Comparison of ENCODE assay signal across 16 cellular contexts in the genomic region with DNA sequence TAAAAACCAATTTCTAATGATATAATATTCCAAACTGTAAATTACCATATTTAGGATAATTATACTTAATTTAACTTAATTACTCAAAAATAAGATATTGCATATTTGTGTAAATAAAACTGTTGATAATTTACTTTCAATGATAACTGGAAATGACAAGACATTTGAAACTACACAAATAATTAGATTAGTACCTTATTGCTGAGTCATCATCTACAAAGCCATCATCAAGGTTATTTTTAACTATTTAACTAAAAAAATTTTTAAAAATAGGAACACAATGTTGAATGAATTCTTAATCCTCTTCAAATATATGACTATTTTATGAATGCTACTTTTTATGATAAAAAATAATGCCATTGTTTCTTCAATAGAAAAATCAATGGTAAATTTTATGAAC.
DNase-seq lines count a peak whose midpoint lies in the region; ATAC-seq, FAIRE-seq and TF ChIP-seq lines count a peak whose summit lies in the region.
"Had no signal": no experiment of that assay in that cellular context is flagged by ENCODE, and none has a peak within 500 bp of the region (broad histone marks: within the 10 kb centered on the region; RNA-seq: fewer than 3 reads in every experiment).

No MANE protein-coding gene starts in this region.

- H3K4me3 Mint-ChIP-seq in activated CD8-positive, alpha-beta memory T cell treated with anti-CD3 and anti-CD28 coated beads, Interleukin-2, amount 10 ng/mL, durations not matched to agents 7 days and 5 days: no peak overlapping the region
- H3K4me3 Mint-ChIP-seq: CD14-positive monocyte; CD4-positive, alpha-beta memory T cell; H9 had no signal

- H2BK120ac ChIP-seq in IMR-90 (ENCODE audit: low read depth, low read length) (no peak overlapping the region), H1 (replicated peaks; ENCODE audit: low read depth, low read length) (no peak overlapping the region)

- intact Hi-C loops in IMR-90 (cut with micrococcal nuclease): no loop called here
- intact Hi-C loops in kidney (cut with DNase I): no loop called here
- intact Hi-C loops in thyroid gland (cut with DNase I): no loop called here

- no peaks in the 10 kb centered on the region for H3K79me1 ChIP-seq in IMR-90 (ENCODE audit: low read depth in 1 of 2, low read length in 2 of 2)
- no peaks in the 10 kb centered on the region for H3K79me1 ChIP-seq in H1 (ENCODE audit: low read depth, low read length)

- no peak overlapping the region for H2AK9ac ChIP-seq in IMR-90 (replicated peaks; ENCODE audit: low read depth, low read length, poor library complexity)

- no peaks in the 10 kb centered on the region for H3K9me1 ChIP-seq in IMR-90 (ENCODE audit: insufficient read depth, low read length)

- H3K23ac ChIP-seq in IMR-90 (ENCODE audit: low read depth, low read length) (no peak overlapping the region), H1 (ENCODE audit: insufficient read length) (no peak overlapping the region)

- H3K4me3 ChIP-seq in A549 (no peak overlapping the region), IMR-90 (ENCODE audit: insufficient read depth, low read depth, low read length) (no peak overlapping the region), H1 (ENCODE audit: extremely low read depth in 1 of 4, insufficient read depth in 2 of 4, low read depth in 3 of 4, low read length in 4 of 4) (no peak overlapping the region), kidney (ENCODE audit: low read length in 2 of 2) (no peak overlapping the region), thyroid gland (replicated peaks in 1 of 3) (no peak overlapping the region)
- H3K4me3 ChIP-seq: BLaER1, GM12878 had no signal

- H2BK20ac ChIP-seq in IMR-90 (ENCODE audit: low read depth, low read length) (no peak overlapping the region), H1 (ENCODE audit: low read length) (no peak overlapping the region)

- no peaks in the 10 kb centered on the region for H3K79me2 ChIP-seq in H1 (ENCODE audit: control insufficient read depth in 1 of 2, insufficient read depth in 2 of 2, low read length in 2 of 2)

- H2AFZ ChIP-seq in IMR-90 (replicated peaks; ENCODE audit: low read length, poor library complexity) (no peak overlapping the region), H1 (ENCODE audit: low read length) (no peak overlapping the region)

- H3K36me3 Mint-ChIP-seq in activated CD8-positive, alpha-beta memory T cell treated with anti-CD3 and anti-CD28 coated beads, Interleukin-2, amount 10 ng/mL, durations not matched to agents 7 days and 5 days: no peaks in the 10 kb centered on the region
- H3K36me3 Mint-ChIP-seq: CD14-positive monocyte; CD4-positive, alpha-beta memory T cell had no signal

- dilution Hi-C loops in IMR-90 (cut with HindIII; ENCODE audit: low sequenced_read_pairs, unreplicated experiment): no loop called here

- H3K9ac ChIP-seq in IMR-90 (ENCODE audit: low read depth, low read length): no peak overlapping the region
- H3K9ac ChIP-seq in H1 (replicated peaks in 1 of 4; ENCODE audit: extremely low read depth in 1 of 4, low read depth in 3 of 4, low read length in 3 of 4): no peak overlapping the region
- H3K9ac ChIP-seq in kidney (ENCODE audit: low read length in 2 of 2): no peak overlapping the region
- H3K9ac ChIP-seq: BLaER1 had no signal

- H3K36me3 ChIP-seq in IMR-90 (ENCODE audit: control insufficient read depth, insufficient read depth, low read length): no peaks in the 10 kb centered on the region
- no peaks in the 10 kb centered on the region for H3K36me3 ChIP-seq in H1 (ENCODE audit: control insufficient read depth in 2 of 4, insufficient read depth in 4 of 4, low read length in 3 of 4)
- no peaks in the 10 kb centered on the region for H3K36me3 ChIP-seq in kidney (ENCODE audit: control insufficient read depth in 1 of 2, insufficient read depth in 2 of 2, low read length in 2 of 2)
- no peaks in the 10 kb centered on the region for H3K36me3 ChIP-seq in thyroid gland
- H3K36me3 ChIP-seq: BLaER1 had no signal

- no peak overlapping the region for H2BK15ac ChIP-seq in IMR-90 (ENCODE audit: low read depth, low read length)
- H2BK15ac ChIP-seq in H1 (ENCODE audit: low read length): no peak overlapping the region

- H2AK5ac ChIP-seq in IMR-90 (ENCODE audit: low read depth, low read length) (no peak overlapping the region), H1 (ENCODE audit: low read depth, low read length) (no peak overlapping the region)

- no peak overlapping the region for H3K4me2 ChIP-seq in A549
- H3K4me2 ChIP-seq in IMR-90 (ENCODE audit: low read depth, low read length): no peak overlapping the region
- no peak overlapping the region for H3K4me2 ChIP-seq in H1 (ENCODE audit: insufficient read depth in 1 of 2, low read depth in 2 of 2, low read length in 2 of 2)
- H3K4me2 ChIP-seq: BLaER1 had no signal

- H4K20me1 ChIP-seq in IMR-90 (ENCODE audit: insufficient read depth, low read length) (no peaks in the 10 kb centered on the region), H1 (replicated peaks in 1 of 2; ENCODE audit: control insufficient read depth in 1 of 2, insufficient read depth in 2 of 2, low read length in 2 of 2) (no peaks in the 10 kb centered on the region)
- H4K20me1 ChIP-seq: BLaER1 had no signal

- no peak overlapping the region for H3K56ac ChIP-seq in IMR-90 (ENCODE audit: extremely low read depth, insufficient read depth, low read length)
- H3K56ac ChIP-seq in H1 (replicated peaks; ENCODE audit: insufficient read length, low read depth, low read length): no peak overlapping the region

- POLR2A ChIA-PET in A549 (lab: Yijun Ruan, JAX) (no interaction called here), IMR-90 (lab: Charles Lee; ENCODE audit: unreplicated experiment) (no interaction called here), H1 (lab: Charles Lee; ENCODE audit: partially characterized antibody) (no interaction called here)

- no peak overlapping the region for H4K8ac ChIP-seq in IMR-90 (ENCODE audit: low read depth in 2 of 2, low read length in 2 of 2)
- H4K8ac ChIP-seq in H1 (ENCODE audit: extremely low read depth, insufficient read depth, low read length): no peak overlapping the region

- H2BK12ac ChIP-seq in H1 (ENCODE audit: low read depth, low read length): no peak overlapping the region

- in situ Hi-C loops in IMR-90 (cut with MboI; ENCODE audit: low sequenced_read_pairs): no loop called here

- H3K4ac ChIP-seq in IMR-90 (ENCODE audit: low read depth, low read length): no peak overlapping the region
- no peak overlapping the region for H3K4ac ChIP-seq in H1 (replicated peaks; ENCODE audit: insufficient read length, low read depth, low read length)

- CTCF ChIA-PET in A549 (lab: Yijun Ruan, JAX) (no interaction called here), IMR-90 (lab: Yijun Ruan, JAX) (no interaction called here), H1 (lab: Charles Lee; ENCODE audit: partially characterized antibody) (no interaction called here)
- CTCF ChIA-PET in activated CD8-positive, alpha-beta memory T cell treated with anti-CD3 and anti-CD28 coated beads, Interleukin-2, amount 10 ng/mL, durations not matched to agents 7 days and 5 days (lab: Charles Lee): no interaction called here

- FAIRE-seq in A549 (lab: Jason Lieb, UNC) (no peak), H1 (lab: Jason Lieb, UNC) (no peak), kidney (lab: Jason Lieb, UNC) (peak; percentile 76)
- FAIRE-seq: GM12878 had no signal

- no peak for TF ChIP-seq EP300 in A549 (IDR thresholded peaks at IDR 0.05)
- TF ChIP-seq EP300 in H1 (IDR thresholded peaks at IDR 0.05; ENCODE audit: borderline replicate concordance in 1 of 2, low read depth in 2 of 2, low read length in 2 of 2): no peak

- H3K9me3 ChIP-seq in A549: no peaks in the 10 kb centered on the region
- no peaks in the 10 kb centered on the region for H3K9me3 ChIP-seq in IMR-90 (ENCODE audit: control insufficient read depth, insufficient read depth, low read length)
- H3K9me3 ChIP-seq in H1 (ENCODE audit: insufficient read depth in 2 of 2, low read depth in 1 of 2, low read length in 1 of 2): no peaks in the 10 kb centered on the region; a peak in 1 of 4 replicates
- no peaks in the 10 kb centered on the region for H3K9me3 ChIP-seq in kidney (ENCODE audit: control insufficient read depth in 1 of 2, low read length in 2 of 2)
- no peaks in the 10 kb centered on the region for H3K9me3 ChIP-seq in thyroid gland

- TF ChIP-seq CTCF in A549 (IDR thresholded peaks at IDR 0.05) (no peak), IMR-90 (conservative IDR thresholded peaks at IDR 0.05; ENCODE audit: low read depth, low read length) (no peak), H1 (IDR thresholded peaks at IDR 0.05; ENCODE audit: control extremely low read depth in 1 of 3, insufficient read depth in 1 of 3, low read depth in 1 of 3, low read length in 3 of 3) (no peak), kidney (IDR thresholded peaks at IDR 0.05; ENCODE audit: borderline replicate concordance, extremely low read depth, insufficient read depth) (no peak), thyroid gland (IDR thresholded peaks at IDR 0.05) (no peak)

- H3K18ac ChIP-seq in IMR-90 (ENCODE audit: low read depth, low read length) (no peak overlapping the region), H1 (ENCODE audit: extremely low read depth, low read length) (no peak overlapping the region)

- peaks cover 3% of the 10 kb centered on the region for H3K9me3 Mint-ChIP-seq in activated CD8-positive, alpha-beta memory T cell treated with anti-CD3 and anti-CD28 coated beads, Interleukin-2, amount 10 ng/mL, durations not matched to agents 7 days and 5 days (ENCODE audit: low read depth)
- H3K9me3 Mint-ChIP-seq: H9 had no signal

- no peak overlapping the region for H4K5ac ChIP-seq in IMR-90 (ENCODE audit: low read depth, low read length)
- H4K5ac ChIP-seq in H1 (ENCODE audit: insufficient read length, low read depth, low read length): no peak overlapping the region

- no TSS peak for BruUV-seq in IMR-90 (replicated peaks; lab: Mats Ljungman, UMichigan)

- no peak overlapping the region for H3K27ac Mint-ChIP-seq in activated CD8-positive, alpha-beta memory T cell treated with anti-CD3 and anti-CD28 coated beads, Interleukin-2, amount 10 ng/mL, durations not matched to agents 7 days and 5 days
- H3K27ac Mint-ChIP-seq: CD14-positive monocyte; CD4-positive, alpha-beta memory T cell; H9 had no signal

- TF ChIP-seq POLR2A in A549 (IDR thresholded peaks at IDR 0.05; ENCODE audit: low read length) (no peak), IMR-90 (IDR thresholded peaks at IDR 0.05; ENCODE audit: low read depth, low read length) (no peak), H1 (IDR thresholded peaks at IDR 0.05; ENCODE audit: control extremely low read depth in 1 of 2, low read depth in 2 of 2, low read length in 2 of 2) (no peak), thyroid gland (IDR thresholded peaks at IDR 0.05) (no peak)

- no peaks in the 10 kb centered on the region for H3K23me2 ChIP-seq in H1 (ENCODE audit: low read depth, low read length)

- H3K4me1 Mint-ChIP-seq in activated CD8-positive, alpha-beta memory T cell treated with anti-CD3 and anti-CD28 coated beads, Interleukin-2, amount 10 ng/mL, durations not matched to agents 7 days and 5 days: no peaks in the 10 kb centered on the region
- H3K4me1 Mint-ChIP-seq: CD14-positive monocyte; CD4-positive, alpha-beta memory T cell had no signal

- no peak overlapping the region for H4K91ac ChIP-seq in IMR-90 (ENCODE audit: insufficient read depth, low read depth, low read length)
- H4K91ac ChIP-seq in H1 (replicated peaks; ENCODE audit: insufficient read length, low read length): no peak overlapping the region

- no peak overlapping the region for H3K27ac ChIP-seq in A549
- no peak overlapping the region for H3K27ac ChIP-seq in IMR-90 (ENCODE audit: insufficient read depth, low read length)
- H3K27ac ChIP-seq in H1 (ENCODE audit: low read depth, low read length): no peak overlapping the region
- no peak overlapping the region for H3K27ac ChIP-seq in kidney (ENCODE audit: low read depth in 2 of 2, low read length in 2 of 2)
- no peak overlapping the region for H3K27ac ChIP-seq in thyroid gland
- H3K27ac ChIP-seq: BLaER1 had no signal

- no peaks in the 10 kb centered on the region for H3K27me3 Mint-ChIP-seq in activated CD8-positive, alpha-beta memory T cell treated with anti-CD3 and anti-CD28 coated beads, Interleukin-2, amount 10 ng/mL, durations not matched to agents 7 days and 5 days
- H3K27me3 Mint-ChIP-seq: CD4-positive, alpha-beta memory T cell had no signal

- DNase-seq in A549 (ENCODE audit: low read depth in 1 of 2, low spot score in 1 of 2) (no peak), IMR-90 (no peak), H1 (ENCODE audit: low read depth in 1 of 2, low spot score in 2 of 2) (no peak), kidney (no peak), thyroid gland (no peak)
- no peak for DNase-seq in activated CD8-positive, alpha-beta memory T cell treated with anti-CD3 and anti-CD28 coated beads, Interleukin-2, amount 10 ng/mL, durations not matched to agents 7 days and 5 days
- DNase-seq: CD4-positive, alpha-beta memory T cell; DMS153; DMS79; GF-D8; GOT3; H9 had no signal

- H3K14ac ChIP-seq in IMR-90 (replicated peaks; ENCODE audit: low read depth, low read length) (no peak overlapping the region), H1 (ENCODE audit: insufficient read length) (no peak overlapping the region)

- TF ChIP-seq RAD21 in A549 (conservative IDR thresholded peaks at IDR 0.05 in 1 of 2, IDR thresholded peaks at IDR 0.05 in 1 of 2): no peak
- no peak for TF ChIP-seq RAD21 in IMR-90 (IDR thresholded peaks at IDR 0.05; ENCODE audit: low read length)
- TF ChIP-seq RAD21 in H1 (IDR thresholded peaks at IDR 0.05 in 1 of 2, conservative IDR thresholded peaks at IDR 0.05 in 1 of 2; ENCODE audit: low read depth in 2 of 2, low read length in 2 of 2): no peak

- H3K27me3 ChIP-seq in IMR-90 (ENCODE audit: control insufficient read depth, insufficient read depth, low read length) (no peaks in the 10 kb centered on the region), H1 (replicated peaks in 1 of 4; ENCODE audit: control insufficient read depth in 3 of 4, extremely low read depth in 1 of 4, insufficient read depth in 3 of 4, low read length in 3 of 4) (no peaks in the 10 kb centered on the region), thyroid gland (no peaks in the 10 kb centered on the region)
- H3K27me3 ChIP-seq: BLaER1 had no signal

- H2BK5ac ChIP-seq in IMR-90 (ENCODE audit: low read depth, low read length, poor library complexity, severe bottlenecking) (no peak overlapping the region), H1 (ENCODE audit: low read depth, low read length) (no peak overlapping the region)

- no peak for ATAC-seq in A549
- no peak for ATAC-seq in IMR-90 (ENCODE audit: low read depth)
- ATAC-seq in activated CD8-positive, alpha-beta memory T cell treated with anti-CD3 and anti-CD28 coated beads, Interleukin-2, amount 10 ng/mL, durations not matched to agents 7 days and 5 days: no peak
- ATAC-seq in HG03571 (IDR thresholded peaks at IDR 0.05; ENCODE audit: unreplicated experiment): no peak
- ATAC-seq: GM12878 had no signal

- H3K4me1 ChIP-seq in A549: no peaks in the 10 kb centered on the region
- no peaks in the 10 kb centered on the region for H3K4me1 ChIP-seq in IMR-90 (ENCODE audit: control insufficient read depth, insufficient read depth, low read length)
- H3K4me1 ChIP-seq in H1 (replicated peaks in 1 of 4; ENCODE audit: control insufficient read depth in 3 of 4, insufficient read depth in 4 of 4, low read length in 3 of 4): no peaks in the 10 kb centered on the region
- H3K4me1 ChIP-seq in kidney (ENCODE audit: control insufficient read depth in 1 of 2, insufficient read depth in 1 of 2, low read depth in 1 of 2, low read length in 2 of 2): no peaks in the 10 kb centered on the region
- no peaks in the 10 kb centered on the region for H3K4me1 ChIP-seq in thyroid gland
- H3K4me1 ChIP-seq: BLaER1 had no signal
